1 cellular context compared by ENCODE assay signal in the genomic region with DNA sequence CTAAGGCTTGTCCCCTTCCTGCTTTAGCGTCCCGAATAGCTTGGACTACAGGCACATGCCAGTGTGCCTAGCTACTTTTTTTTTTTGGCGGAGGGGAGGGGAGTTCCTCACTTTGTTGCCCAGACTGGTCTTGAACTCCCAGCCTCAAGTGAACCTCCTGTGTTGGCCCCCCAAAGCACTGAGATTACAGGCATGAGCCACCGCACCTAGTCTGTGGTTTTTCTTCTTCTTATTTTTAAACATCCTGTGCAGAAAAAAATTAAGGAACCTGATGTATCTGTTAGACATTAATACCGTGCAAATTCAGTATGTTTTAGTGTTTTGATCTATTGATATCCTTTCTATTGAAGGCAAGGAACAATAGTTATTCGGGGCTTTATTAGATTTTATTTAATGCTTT.
TF ChIP-seq lines count a peak whose summit lies in the region.

No MANE protein-coding gene starts in this region.

TF ChIP-seq in SK-N-SH, 30 proteins besides CTCF, POLR2A, EP300 and RAD21:
- TF ChIP-seq YY1 (IDR thresholded peaks at IDR 0.05; ENCODE audit: low read depth) (no peak), TAF1 (IDR thresholded peaks at IDR 0.05; ENCODE audit: borderline replicate concordance, low read depth, low read length) (no peak)
